30 cellular contexts compared by ENCODE assay signal in genomic region chr9:76341616-76342015, GRCh38.
"Had no signal": no experiment of that assay in that cellular context is flagged by ENCODE, and none has a peak within 500 bp of the region (broad histone marks: within the 10 kb centered on the region; RNA-seq: fewer than 3 reads in every experiment).

No MANE protein-coding gene starts in this region.

- H3K36me3 ChIP-seq: brain microvascular endothelial cell, breast epithelium had no signal

- H3K4me3 ChIP-seq: body of pancreas, breast epithelium had no signal

- H3K9me3 ChIP-seq: body of pancreas, breast epithelium had no signal

- H3K4me1 ChIP-seq: body of pancreas, breast epithelium had no signal

- H3K27me3 ChIP-seq: body of pancreas, brain microvascular endothelial cell, breast epithelium had no signal

- H3K27ac ChIP-seq: body of pancreas, brain microvascular endothelial cell, breast epithelium, VCaP had no signal

- DNase-seq: activated CD4-positive, alpha-beta memory T cell treated with anti-CD3 and anti-CD28 coated beads, Interleukin-2, amount 10 ng/mL, durations not matched to agents 7 days and 5 days; activated CD4-positive, alpha-beta T cell treated with anti-CD3 and anti-CD28 coated beads for 1 hour; activated CD4-positive, alpha-beta T cell treated with anti-CD3 and anti-CD28 coated beads for 36 hours; activated CD4-positive, alpha-beta T cell treated with anti-CD3 and anti-CD28 coated beads for 48 hours; activated CD4-positive, alpha-beta T cell treated with anti-CD3 and anti-CD28 coated beads, Interleukin-2, amount 10 ng/mL, durations not matched to agents 7 days and 5 days; activated CD4-positive, alpha-beta T cell treated with anti-CD3 and anti-CD28 coated beads, Interleukin-2, amount 50 U/mL, for 48 hours; activated CD4-positive, CD25-positive, alpha-beta regulatory T cell; activated CD8-positive, alpha-beta memory T cell treated with anti-CD3 and anti-CD28 coated beads for 24 hours; activated CD8-positive, alpha-beta memory T cell treated with anti-CD3 and anti-CD28 coated beads, Interleukin-2, amount 10 ng/mL, durations not matched to agents 7 days and 5 days; activated CD8-positive, alpha-beta memory T cell treated with anti-CD3 and anti-CD28 coated beads, Interleukin-2, amount 50 U/mL, for 48 hours; activated CD8-positive, alpha-beta T cell treated with anti-CD3 and anti-CD28 coated beads, Interleukin-2, amount 10 ng/mL, durations not matched to agents 7 days and 5 days; activated effector memory CD4-positive, alpha-beta T cell treated with Interleukin-2 at 50 U/mL for 16 hours; activated gamma-delta T cell; activated naive CD4-positive, alpha-beta T cell treated with anti-CD3 and anti-CD28 coated beads, Interleukin-2, amount 10 ng/mL, durations not matched to agents 7 days and 5 days; activated naive CD4-positive, alpha-beta T cell treated with Interleukin-2 at 50 U/mL for 16 hours; activated naive CD8-positive, alpha-beta T cell treated with anti-CD3 and anti-CD28 coated beads, Interleukin-2, amount 10 ng/mL, durations not matched to agents 7 days and 5 days; activated naive CD8-positive, alpha-beta T cell treated with anti-CD3 and anti-CD28 coated beads, Interleukin-2, amount 50 U/mL, for 24 hours; activated T-cell treated with anti-CD3 and anti-CD28 coated beads, Interleukin-2, amount 50 U/mL, for 24 hours; activated T-cell treated with anti-CD3 and anti-CD28 coated beads, Interleukin-2, amount 50 U/mL, for 48 hours; amniotic stem cell; aorta; body of pancreas; brain microvascular endothelial cell; central memory CD4-positive, alpha-beta T cell; T-helper 2 cell; T-helper 9 cell had no signal

- ATAC-seq: activated CD4-positive, alpha-beta T cell treated with anti-CD3 and anti-CD28 coated beads for 36 hours; activated CD4-positive, CD25-positive, alpha-beta regulatory T cell treated with anti-CD3 and anti-CD28 coated beads, Interleukin-2, amount 50 U/mL, for 24 hours; activated CD8-positive, alpha-beta memory T cell treated with anti-CD3 and anti-CD28 coated beads, Interleukin-2, amount 10 ng/mL, durations not matched to agents 7 days and 5 days; activated CD8-positive, alpha-beta T cell treated with anti-CD3 and anti-CD28 coated beads, Interleukin-2, amount 10 ng/mL, durations not matched to agents 7 days and 5 days; activated naive CD8-positive, alpha-beta T cell treated with anti-CD3 and anti-CD28 coated beads, Interleukin-2, amount 50 U/mL, for 24 hours; body of pancreas; WTC11 had no signal
